In the genomic region with DNA sequence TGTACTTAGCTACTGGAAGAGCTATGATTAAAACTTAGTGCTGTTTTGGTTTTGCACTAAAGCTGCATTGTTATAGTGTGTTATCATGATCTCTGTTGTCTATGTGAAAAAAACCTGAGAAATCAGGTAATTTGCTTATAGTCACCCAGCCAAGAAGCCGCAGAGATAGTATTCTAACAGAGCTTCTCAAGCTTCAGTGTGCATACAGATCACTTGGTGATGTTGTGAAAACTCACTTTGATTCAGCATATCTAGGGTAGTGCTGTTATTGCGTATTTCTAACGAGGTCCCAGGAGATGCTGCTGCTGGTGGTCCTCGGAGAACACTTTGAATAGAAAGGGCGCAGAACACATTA, we compare ENCODE assay signal across 9 cellular contexts.
DNase-seq lines count a peak whose midpoint lies in the region; ATAC-seq and TF ChIP-seq lines count a peak whose summit lies in the region.
"Had no signal": no experiment of that assay in that cellular context is flagged by ENCODE, and none has a peak within 500 bp of the region (broad histone marks: within the 10 kb centered on the region; RNA-seq: fewer than 3 reads in every experiment).

No MANE protein-coding gene starts in this region.

- H3K27me3 ChIP-seq in SU-DHL-6 (ENCODE audit: low read length) = no peaks in the 10 kb centered on the region
- no peaks in the 10 kb centered on the region for H3K27me3 ChIP-seq in SK-N-SH (ENCODE audit: insufficient read depth)
- H3K27me3 ChIP-seq: cardiac muscle cell had no signal

- CTCF ChIA-PET in SK-N-SH (lab: Yijun Ruan, JAX) = interaction anchor here (0.9 to 3.2 kb wide), 15 partner anchors 8 to 272 kb away, joined by 3 to 27 read pairs (median 6); no protein-coding TSS in a partner anchor

- ATAC-seq in GM18861 (IDR thresholded peaks at IDR 0.05; ENCODE audit: unreplicated experiment) (peak; percentile 28), HG02623 (IDR thresholded peaks at IDR 0.05; ENCODE audit: unreplicated experiment) (peak; percentile 61), sciatic nerve (peak; percentile 3)

- H2AFZ ChIP-seq in SU-DHL-6 (ENCODE audit: low read depth, low read length, severe bottlenecking) (no peak overlapping the region), SK-N-SH (ENCODE audit: low read depth) (no peak overlapping the region)

- no peaks in the 10 kb centered on the region for H3K9me2 ChIP-seq in SU-DHL-6 (replicated peaks; ENCODE audit: insufficient read depth, low read length)
- H3K9me2 ChIP-seq in SK-N-SH = no peaks in the 10 kb centered on the region

- H3K4me1 ChIP-seq in SK-N-SH (ENCODE audit: control insufficient read depth in 1 of 2, insufficient read depth in 2 of 2, low read depth in 1 of 2, low read length in 1 of 2) = peaks cover 8 to 33% of the 10 kb centered on the region in 2 experiments; a peak in 3 of 4 replicates

- POLR2A ChIA-PET in SK-N-SH (lab: Yijun Ruan, JAX) = no interaction called here

- intact Hi-C loops in sciatic nerve (cut with DNase I) = no loop called here

- H3K36me3 ChIP-seq in SU-DHL-6 (ENCODE audit: low read length) (no peaks in the 10 kb centered on the region), SK-N-SH (replicated peaks in 1 of 2; ENCODE audit: control insufficient read depth in 1 of 2, insufficient read depth in 2 of 2, low read length in 1 of 2) (peaks cover 0 to 13% of the 10 kb centered on the region in 2 experiments)

- H3K4me3 ChIP-seq in SU-DHL-6 (ENCODE audit: insufficient read depth, low read length, poor library complexity, severe bottlenecking) = no peak overlapping the region
- H3K4me3 ChIP-seq in SK-N-SH (ENCODE audit: low read depth in 2 of 2, low read length in 1 of 2) = no peak overlapping the region
- H3K4me3 ChIP-seq: cardiac muscle cell had no signal

- no peak for TF ChIP-seq RAD21 in SK-N-SH (IDR thresholded peaks at IDR 0.05; ENCODE audit: low read length)

- WGBS in SK-N-SH (ENCODE audit: low lambda C conversion rate) = 76% methylated on average over 5 of the region's 5 CpGs

- no peak for TF ChIP-seq EP300 in SK-N-SH (IDR thresholded peaks at IDR 0.05; ENCODE audit: borderline replicate concordance in 1 of 2, low read depth in 1 of 2, low read length in 1 of 2)

- H3K27ac ChIP-seq in SU-DHL-6 (ENCODE audit: low read depth, low read length) = no peak overlapping the region
- H3K27ac ChIP-seq in SK-N-SH (ENCODE audit: low read depth in 2 of 2, low read length in 1 of 2) = peak overlapping the region in 1 of 2 experiments; percentile 68; a peak in 2 of 4 replicates

- H3K4me2 ChIP-seq in SU-DHL-6 (ENCODE audit: low read depth, low read length, poor library complexity, severe bottlenecking) (peak overlapping the region; percentile 39), SK-N-SH (no peak overlapping the region)

- H4K20me1 ChIP-seq in SU-DHL-6 (ENCODE audit: low read depth, low read length) = no peaks in the 10 kb centered on the region
- H4K20me1 ChIP-seq in SK-N-SH (ENCODE audit: insufficient read depth) = no peaks in the 10 kb centered on the region

- H3K79me2 ChIP-seq in SU-DHL-6 (ENCODE audit: insufficient read depth, low read length) (no peaks in the 10 kb centered on the region), SK-N-SH (ENCODE audit: insufficient read depth) (no peaks in the 10 kb centered on the region)

- no peaks in the 10 kb centered on the region for H3F3A ChIP-seq in SU-DHL-6 (ENCODE audit: insufficient read depth)
- no peaks in the 10 kb centered on the region for H3F3A ChIP-seq in SK-N-SH (replicated peaks; ENCODE audit: insufficient read depth)

- no peaks in the 10 kb centered on the region for H3K9me3 ChIP-seq in SU-DHL-6 (ENCODE audit: insufficient read depth, low read length)
- H3K9me3 ChIP-seq in SK-N-SH = no peaks in the 10 kb centered on the region

- no peak overlapping the region for H3K9ac ChIP-seq in SU-DHL-6 (ENCODE audit: low read length)
- no peak overlapping the region for H3K9ac ChIP-seq in SK-N-SH

- TF ChIP-seq CTCF in SU-DHL-6 (IDR thresholded peaks at IDR 0.05; ENCODE audit: insufficient read depth, low read length, poor library complexity, severe bottlenecking) (no peak), SK-N-SH (IDR thresholded peaks at IDR 0.05) (no peak)

- DNase-seq in sciatic nerve (ENCODE audit: low spot score) (no peak), SK-N-SH (no peak), DMS153 treated with DMSO at 0.1 percent for 48 hours (lab: John Stamatoyannopoulos, UW; ENCODE audit: unreplicated experiment) (no peak), iPS-NIHi7 (ENCODE audit: extremely low spot score) (no peak), putamen (ENCODE audit: low spot score) (no peak)

TF ChIP-seq in SK-N-SH, 30 proteins besides CTCF, POLR2A, EP300 and RAD21:
- TF ChIP-seq MXI1 (IDR thresholded peaks at IDR 0.05; ENCODE audit: low read depth, low read length) (no peak), PBX3 (IDR thresholded peaks at IDR 0.05) (no peak), JUND (IDR thresholded peaks at IDR 0.05) (no peak), EZH2phosphoT487 (IDR thresholded peaks at IDR 0.05; ENCODE audit: borderline replicate concordance, low read depth) (no peak), ZBTB33 (IDR thresholded peaks at IDR 0.05; ENCODE audit: borderline replicate concordance, low read depth) (no peak), ELF1 (IDR thresholded peaks at IDR 0.05) (no peak), FOSL2 (IDR thresholded peaks at IDR 0.05; ENCODE audit: borderline replicate concordance, low read depth) (no peak), TCF12 (IDR thresholded peaks at IDR 0.05) (no peak), FOXJ3 (CRISPR knock-in tag; IDR thresholded peaks at IDR 0.05) (no peak), NRF1 (IDR thresholded peaks at IDR 0.05; ENCODE audit: low read depth, low read length) (no peak)
- TF ChIP-seq, protein P1, sequence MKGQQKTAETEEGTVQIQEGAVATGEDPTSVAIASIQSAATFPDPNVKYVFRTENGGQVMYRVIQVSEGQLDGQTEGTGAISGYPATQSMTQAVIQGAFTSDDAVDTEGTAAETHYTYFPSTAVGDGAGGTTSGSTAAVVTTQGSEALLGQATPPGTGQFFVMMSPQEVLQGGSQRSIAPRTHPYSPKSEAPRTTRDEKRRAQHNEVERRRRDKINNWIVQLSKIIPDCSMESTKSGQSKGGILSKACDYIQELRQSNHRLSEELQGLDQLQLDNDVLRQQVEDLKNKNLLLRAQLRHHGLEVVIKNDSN (IDR thresholded peaks at IDR 0.05; ENCODE audit: borderline replicate concordance, low read depth) = no peak
- TF ChIP-seq, protein P2, sequence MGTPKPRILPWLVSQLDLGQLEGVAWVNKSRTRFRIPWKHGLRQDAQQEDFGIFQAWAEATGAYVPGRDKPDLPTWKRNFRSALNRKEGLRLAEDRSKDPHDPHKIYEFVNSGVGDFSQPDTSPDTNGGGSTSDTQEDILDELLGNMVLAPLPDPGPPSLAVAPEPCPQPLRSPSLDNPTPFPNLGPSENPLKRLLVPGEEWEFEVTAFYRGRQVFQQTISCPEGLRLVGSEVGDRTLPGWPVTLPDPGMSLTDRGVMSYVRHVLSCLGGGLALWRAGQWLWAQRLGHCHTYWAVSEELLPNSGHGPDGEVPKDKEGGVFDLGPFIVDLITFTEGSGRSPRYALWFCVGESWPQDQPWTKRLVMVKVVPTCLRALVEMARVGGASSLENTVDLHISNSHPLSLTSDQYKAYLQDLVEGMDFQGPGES (IDR thresholded peaks at IDR 0.05; ENCODE audit: low read depth, low read length) = no peak
TF ChIP-seq in SK-N-SH: peak in this region for 0.

Comparison
In these comparisons a context has a peak if more than half of its experiments do, and no peak if none do; other contexts are left out.
1. ATAC-seq: peak in every context shown above with its lines; median percentile 61 in HG02623; 28 in GM18861; 3 in sciatic nerve.